Comparison of ENCODE assay signal across 9 cellular contexts in genomic region chr12:108967869-108968540, GRCh38. TPM values are rescaled to one million over a fixed set of nuclear protein-coding genes. Genes with fewer than 3 reads are reported as not detected.
DNase-seq lines count a peak whose midpoint lies in the region; ATAC-seq, FAIRE-seq and TF ChIP-seq lines count a peak whose summit lies in the region.
"Had no signal": no experiment of that assay in that cellular context is flagged by ENCODE, and none has a peak within 500 bp of the region (broad histone marks: within the 10 kb centered on the region; RNA-seq: fewer than 3 reads in every experiment).

No MANE protein-coding gene starts in this region.

- ATAC-seq in HG02678 (IDR thresholded peaks at IDR 0.05; ENCODE audit: unreplicated experiment) (no peak), HG02970 (IDR thresholded peaks at IDR 0.05; ENCODE audit: low FRiP score, unreplicated experiment) (no peak)

- H2AFZ ChIP-seq in hepatocyte: no peak overlapping the region

- H3K9me2 ChIP-seq in hepatocyte (replicated peaks; ENCODE audit: insufficient read depth): no peaks in the 10 kb centered on the region

- no peak for TF ChIP-seq POLR2A in GM12891 (IDR thresholded peaks at IDR 0.05; ENCODE audit: low read depth, low read length)

- FAIRE-seq in GM12891 (lab: Jason Lieb, UNC): peak; percentile 5

- no peak overlapping the region for H3K27ac ChIP-seq in hepatocyte

- no peaks in the 10 kb centered on the region for H3K9me3 ChIP-seq in hepatocyte (ENCODE audit: low read depth)

- no peaks in the 10 kb centered on the region for H4K20me1 ChIP-seq in hepatocyte (ENCODE audit: insufficient read depth, poor library complexity, severe bottlenecking)

- TF ChIP-seq CTCF in AG09319 (IDR thresholded peaks at IDR 0.05; ENCODE audit: low read depth, low read length) (peak; percentile 16), hepatocyte (IDR thresholded peaks at IDR 0.05; ENCODE audit: poor library complexity) (peak; percentile 43)

- no peak overlapping the region for H3K4me2 ChIP-seq in hepatocyte

- no peak overlapping the region for H3K4me3 ChIP-seq in hepatocyte

- no peaks in the 10 kb centered on the region for H3K36me3 ChIP-seq in hepatocyte (replicated peaks; ENCODE audit: insufficient read depth, low read depth)

- DNase-seq in AG09319 (ENCODE audit: extremely low read depth, low read depth): no peak
- DNase-seq in GM12891 (ENCODE audit: insufficient read length, low spot score): no peak
- DNase-seq in RPMI7951 (ENCODE audit: low read depth): peak; percentile 9
- peak; percentile 38 for DNase-seq in hepatocyte (ENCODE audit: low spot score)
- DNase-seq in ureter (ENCODE audit: low spot score): no peak
- no peak for DNase-seq in NCI-H187 treated with DMSO at 0.1 percent for 48 hours (lab: John Stamatoyannopoulos, UW)

- H3K27me3 ChIP-seq in hepatocyte: no peaks in the 10 kb centered on the region

- H3K4me1 ChIP-seq in hepatocyte (ENCODE audit: insufficient read depth): no peaks in the 10 kb centered on the region

- H3K79me2 ChIP-seq in hepatocyte: no peaks in the 10 kb centered on the region

- WGBS in hepatocyte (ENCODE audit: low lambda C conversion rate, missing lambda C conversion rate): 33% methylated on average over 2 of the region's 2 CpGs

TF ChIP-seq in GM12891, 5 proteins besides CTCF, POLR2A, EP300 and RAD21:
- TF ChIP-seq TAF1 (IDR thresholded peaks at IDR 0.05; ENCODE audit: low read depth, low read length): no peak
- TF ChIP-seq POLR2AphosphoS5 (IDR thresholded peaks at IDR 0.05; ENCODE audit: low read depth, low read length): no peak
- no peak for TF ChIP-seq PAX5 (IDR thresholded peaks at IDR 0.05; ENCODE audit: insufficient read depth, low read length, severe bottlenecking)
- TF ChIP-seq POU2F2 (IDR thresholded peaks at IDR 0.05; ENCODE audit: low read depth, low read length): no peak
- TF ChIP-seq SPI1 (IDR thresholded peaks at IDR 0.05; ENCODE audit: low read depth, low read length): no peak

RNA-seq across cellular contexts. Expression of gene SVOP, which starts 52.9 kb away (rescaled TPM):
- not detected for polyA plus RNA-seq in GM12891 (2012; ENCODE audit: low read depth, missing spikeins)
- total RNA-seq in RPMI7951 (2014; rRNA removed; shearing (Covaris generic)): under 0.01 TPM in 1 of 2 replicates, not detected in the other
- total RNA-seq in hepatocyte: 0.27 TPM in 1 of 2 replicates, not detected in the other
- polyA plus RNA-seq in hepatocyte: 0.45 TPM in 1 of 2 replicates, not detected in the other
- not detected for total RNA-seq in ureter
- total RNA-seq: glomerular endothelial cell had no signal

Comparison
In these comparisons a context has a peak if more than half of its experiments do, and no peak if none do; other contexts are left out.
1. DNase-seq: peak in RPMI7951 (single experiment) and hepatocyte (single experiment); none in AG09319 (single experiment), GM12891 (single experiment), ureter (single experiment) and NCI-H187 treated with DMSO at 0.1 percent for 48 hours (single experiment).